In the genomic region with DNA sequence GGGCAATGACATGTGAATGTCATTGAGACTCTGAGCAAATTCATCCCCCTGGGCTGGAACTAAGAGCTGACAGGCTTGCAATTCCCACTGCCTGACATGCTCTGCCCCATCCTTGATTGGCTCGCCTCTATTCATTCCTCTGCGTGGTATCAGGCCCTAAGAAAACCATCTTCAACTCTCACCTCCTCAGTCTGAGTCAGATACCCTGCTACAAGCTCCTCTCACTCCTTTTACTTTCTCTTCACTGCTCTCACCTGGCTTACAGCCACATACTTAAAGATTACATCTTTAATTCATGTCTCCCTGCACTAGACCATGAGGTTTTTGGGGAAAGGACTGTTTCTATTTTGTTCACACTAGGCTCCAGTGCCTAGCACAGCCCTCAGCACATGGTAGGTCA, we compare ENCODE assay signal across 14 cellular contexts.
"Had no signal": no experiment of that assay in that cellular context is flagged by ENCODE, and none has a peak within 500 bp of the region (broad histone marks: within the 10 kb centered on the region; RNA-seq: fewer than 3 reads in every experiment).

No MANE protein-coding gene starts in this region.

- ATAC-seq: activated T-helper 17 cell treated with anti-CD3 and anti-CD28 coated beads, Interleukin-2, amount 50 U/mL, for 72 hours; natural killer cell treated with Interleukin-12 subunit alpha and Interleukin-12 subunit beta and Interleukin-15 and Interleukin-18, amount 100 ng/mL, for 72 hours; pancreas; psoas muscle; right lobe of liver; WTC11 had no signal

- DNase-seq: activated T-cell treated with anti-CD3 and anti-CD28 coated beads, Interleukin-2, amount 50 U/mL, for 24 hours; colonic mucosa; dorsolateral prefrontal cortex; glutamatergic neuron; pancreas; psoas muscle; right lobe of liver; stimulated activated CD4-positive, alpha-beta T cell treated with anti-CD3 and anti-CD28 coated beads, Interleukin-1b, Interleukin-23, amount 100 ng/mL, for 48 hours; substantia nigra; T-helper 9 cell; tibial artery had no signal
